Comparison of ENCODE assay signal across 25 cellular contexts in the genomic region with DNA sequence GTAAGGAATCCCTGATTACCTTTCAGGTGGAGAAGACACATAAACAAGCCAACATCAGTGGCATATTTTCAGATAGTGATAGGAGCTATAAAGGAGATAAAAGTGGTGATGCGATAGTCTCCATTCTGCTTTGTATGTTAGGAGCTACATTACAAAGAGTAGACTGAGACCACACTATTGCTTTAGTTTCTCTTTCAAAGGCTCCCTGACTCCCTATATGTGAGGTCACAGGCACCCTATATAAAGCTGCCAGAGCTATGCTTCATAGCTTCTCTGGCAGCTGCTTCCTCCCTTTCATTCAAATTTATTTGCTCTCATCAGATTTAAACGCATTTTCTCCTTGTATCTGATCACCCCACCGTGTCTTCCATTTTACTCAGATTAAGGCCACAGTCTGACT.
"Had no signal": no experiment of that assay in that cellular context is flagged by ENCODE, and none has a peak within 500 bp of the region (broad histone marks: within the 10 kb centered on the region; RNA-seq: fewer than 3 reads in every experiment).

No MANE protein-coding gene starts in this region.

- H2AFZ ChIP-seq: PC-9 had no signal

- H3K4me3 ChIP-seq: K562, PC-9, Peyer's patch, SJCRH30 had no signal

- H3K9me3 ChIP-seq: Peyer's patch, SJCRH30 had no signal

- H3K27ac Mint-ChIP-seq: IgD-negative memory B cell had no signal

- ATAC-seq: K562, Right ventricle myocardium inferior, SK-N-SH treated with all-trans-retinoic acid at 6 μM for 48 hours had no signal

- H3K4me2 ChIP-seq: KMS-11, PC-9 had no signal

- DNase-seq: Kasumi-1; NCI-H1048; NCI-H1436; NCI-H187; NCI-H2029; NCI-H2081 treated with DMSO at 0.1 percent for 48 hours; NCI-H2171; NCI-H226; NCI-H446; NCI-H510A; NCI-H524 treated with DMSO at 0.1 percent for 48 hours; NCI-H69; NCI-H774; NK-92 treated with Interleukin-12 subunit alpha and Interleukin-12 subunit beta, amount 100 ng/mL, for 24 hours; PC-9; Peyer's patch; SHP77 treated with DMSO at 0.1 percent for 48 hours; SJCRH30; T-helper 1 cell had no signal

- H3K36me3 ChIP-seq: Peyer's patch, SJCRH30 had no signal

- H3K27me3 ChIP-seq: Peyer's patch, SJCRH30 had no signal

- H3K4me1 Mint-ChIP-seq: IgD-negative memory B cell had no signal

- H3K9ac ChIP-seq: KMS-11 had no signal

- H3K27ac ChIP-seq: HL-60, KMS-11, PC-9, Peyer's patch, SJCRH30 had no signal

- H3K36me3 Mint-ChIP-seq: IgD-negative memory B cell had no signal

- H3K4me3 Mint-ChIP-seq: IgD-negative memory B cell had no signal

- H3K4me1 ChIP-seq: Peyer's patch, SJCRH30 had no signal
